Comparison of ENCODE assay signal across 25 cellular contexts in the genomic region with DNA sequence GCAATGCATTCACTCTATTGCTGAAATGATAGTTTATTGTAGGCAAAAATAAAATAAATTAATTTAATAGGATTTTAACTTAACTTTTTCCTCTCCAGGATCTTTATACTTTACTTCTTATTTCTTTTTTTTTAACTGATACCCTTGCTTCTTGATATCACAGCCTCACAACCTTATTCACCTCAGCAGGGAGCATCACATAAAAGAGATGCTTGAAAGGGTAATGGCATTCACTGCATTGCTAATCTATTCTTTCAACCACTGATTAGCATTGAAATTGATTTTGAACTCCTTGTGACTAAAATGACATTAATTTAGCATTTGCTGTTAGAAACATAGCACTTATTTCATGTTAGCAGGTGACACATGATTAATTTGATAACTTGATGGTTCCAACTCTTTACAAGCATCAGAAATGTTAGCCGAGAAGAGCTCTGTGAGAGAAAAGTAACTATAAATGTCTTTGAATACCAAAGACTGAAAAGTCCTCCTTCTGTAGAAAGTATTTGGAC.
"Had no signal": no experiment of that assay in that cellular context is flagged by ENCODE, and none has a peak within 500 bp of the region (broad histone marks: within the 10 kb centered on the region; RNA-seq: fewer than 3 reads in every experiment).

No MANE protein-coding gene starts in this region.

- DNase-seq: effector CD8-positive, alpha-beta T cell; endodermal cell; foreskin fibroblast; gastrocnemius medialis; heart left ventricle; left ventricle myocardium superior; lower lobe of right lung; natural killer cell; right lobe of liver; small intestine; stimulated activated CD4-positive, alpha-beta T cell treated with anti-CD3 and anti-CD28 coated beads, Interleukin-15, amount 100 ng/mL, for 24 hours; stimulated activated CD4-positive, alpha-beta T cell treated with anti-CD3 and anti-CD28 coated beads, Interleukin-2, amount 100 ng/mL, for 48 hours; stimulated activated naive B cell treated with anti-CD40 and anti-IgM and Interleukin-4, amounts not matched to agents 10 μg/mL and 1 μg/mL and 100 μg/mL, for 72 hours; upper lobe of left lung had no signal

- H3K4me3 ChIP-seq: gastrocnemius medialis, heart left ventricle, hepatocyte, lower lobe of right lung, right lobe of liver, thoracic aorta, tibial nerve, upper lobe of left lung had no signal

- H3K27ac ChIP-seq: epithelial cell of prostate, gastrocnemius medialis, heart left ventricle, hepatocyte, lower lobe of right lung, neutrophil, parathyroid adenoma, right lobe of liver, thoracic aorta, tibial nerve, upper lobe of left lung had no signal

- H3K27ac Mint-ChIP-seq: dendritic cell treated with granulocyte-macrophage colony-stimulating factor and Interleukin-4, amounts not matched to agents 40 ng/mL and 50 ng/mL, for 4 days; endodermal cell; natural killer cell; progenitor cell of endocrine pancreas; stimulated activated naive B cell treated with anti-CD40 and anti-IgM and Interleukin-4, amounts not matched to agents 10 μg/mL and 1 μg/mL and 100 μg/mL, for 72 hours; stimulated activated naive CD8-positive, alpha-beta T cell treated with anti-CD3 and anti-CD28 coated beads, Interleukin-15, Interleukin-2, amounts not matched to agents 100 ng/mL and 50 ng/mL, for 24 hours had no signal

- H3K4me3 Mint-ChIP-seq: dendritic cell treated with granulocyte-macrophage colony-stimulating factor and Interleukin-4, amounts not matched to agents 40 ng/mL and 50 ng/mL, for 4 days; endodermal cell; natural killer cell; neural crest cell; stimulated activated naive B cell treated with anti-CD40 and anti-IgM and Interleukin-4, amounts not matched to agents 10 μg/mL and 1 μg/mL and 100 μg/mL, for 72 hours; stimulated activated naive CD8-positive, alpha-beta T cell treated with anti-CD3 and anti-CD28 coated beads, Interleukin-15, Interleukin-2, amounts not matched to agents 100 ng/mL and 50 ng/mL, for 24 hours had no signal

- H3K4me1 Mint-ChIP-seq: natural killer cell; stimulated activated naive B cell treated with anti-CD40 and anti-IgM and Interleukin-4, amounts not matched to agents 10 μg/mL and 1 μg/mL and 100 μg/mL, for 72 hours had no signal

- ATAC-seq: esophagus mucosa; gastrocnemius medialis; heart left ventricle; left ventricle myocardium superior; lower lobe of right lung; natural killer cell; right lobe of liver; stimulated activated naive B cell treated with anti-CD40 and anti-IgM and Interleukin-4, amounts not matched to agents 10 μg/mL and 1 μg/mL and 100 μg/mL, for 72 hours had no signal

- H3K9me3 Mint-ChIP-seq: stimulated activated naive CD8-positive, alpha-beta T cell treated with anti-CD3 and anti-CD28 coated beads, Interleukin-15, Interleukin-2, amounts not matched to agents 100 ng/mL and 50 ng/mL, for 24 hours had no signal

- H3K27me3 ChIP-seq: gastrocnemius medialis, heart left ventricle, hepatocyte, neutrophil, right lobe of liver, tibial nerve, upper lobe of left lung had no signal

- H3K4me1 ChIP-seq: gastrocnemius medialis, heart left ventricle, lower lobe of right lung, parathyroid adenoma, right lobe of liver, tibial nerve, upper lobe of left lung had no signal

- H3K4me2 ChIP-seq: hepatocyte had no signal

- H3K9me3 ChIP-seq: gastrocnemius medialis, heart left ventricle, lower lobe of right lung, neutrophil, thoracic aorta, tibial nerve, upper lobe of left lung had no signal

- H2AFZ ChIP-seq: hepatocyte, parathyroid adenoma had no signal

- H3K36me3 Mint-ChIP-seq: natural killer cell; stimulated activated naive B cell treated with anti-CD40 and anti-IgM and Interleukin-4, amounts not matched to agents 10 μg/mL and 1 μg/mL and 100 μg/mL, for 72 hours had no signal

- H3K9ac ChIP-seq: parathyroid adenoma had no signal

- H3K27me3 Mint-ChIP-seq: dendritic cell treated with granulocyte-macrophage colony-stimulating factor and Interleukin-4, amounts not matched to agents 40 ng/mL and 50 ng/mL, for 4 days; progenitor cell of endocrine pancreas; stimulated activated naive B cell treated with anti-CD40 and anti-IgM and Interleukin-4, amounts not matched to agents 10 μg/mL and 1 μg/mL and 100 μg/mL, for 72 hours; stimulated activated naive CD8-positive, alpha-beta T cell treated with anti-CD3 and anti-CD28 coated beads, Interleukin-15, Interleukin-2, amounts not matched to agents 100 ng/mL and 50 ng/mL, for 24 hours had no signal

- H3K36me3 ChIP-seq: gastrocnemius medialis, heart left ventricle, lower lobe of right lung, neutrophil, right lobe of liver, thoracic aorta, tibial nerve, upper lobe of left lung had no signal

- H3K79me2 ChIP-seq: hepatocyte, parathyroid adenoma had no signal
